19 cellular contexts compared by ENCODE assay signal in genomic region chr3:43013256-43013655, GRCh38. TPM values are rescaled to one million over a fixed set of nuclear protein-coding genes. Genes with fewer than 3 reads are reported as not detected.
"Had no signal": no experiment of that assay in that cellular context is flagged by ENCODE, and none has a peak within 500 bp of the region (broad histone marks: within the 10 kb centered on the region; RNA-seq: fewer than 3 reads in every experiment).

No MANE protein-coding gene starts in this region.

- H3K4me3 ChIP-seq: esophagus squamous epithelium, prostate gland, smooth muscle cell, stomach, upper lobe of left lung had no signal

- H3K4me2 ChIP-seq: smooth muscle cell had no signal

- H3K9me3 ChIP-seq: prostate gland had no signal

- FAIRE-seq: endothelial cell of umbilical vein had no signal

- H3K27ac Mint-ChIP-seq: activated naive CD8-positive, alpha-beta T cell; activated T-helper 1 cell treated with anti-CD3 and anti-CD28 coated beads, Interleukin-12 subunit alpha, Interleukin-12 subunit beta, Interleukin-2, Interleukin-4 antibody, amounts not matched to agents 30 ng/mL and 10 ng/mL and 1 ng/mL, durations not matched to agents 14 hours and 24 hours and 36 hours; immature natural killer cell; stimulated activated effector memory CD8-positive, alpha-beta T cell treated with anti-CD3 and anti-CD28 coated beads, Interleukin-12 subunit alpha, Interleukin-12 subunit beta, amount 100 ng/mL, for 72 hours had no signal

- H3K4me1 ChIP-seq: esophagus squamous epithelium, prostate gland had no signal

- H3K27me3 ChIP-seq: esophagus squamous epithelium, stomach, upper lobe of left lung had no signal

- H3K4me1 Mint-ChIP-seq: stimulated activated effector memory CD8-positive, alpha-beta T cell treated with anti-CD3 and anti-CD28 coated beads, Interleukin-12 subunit alpha, Interleukin-12 subunit beta, amount 100 ng/mL, for 72 hours had no signal

- H3K36me3 ChIP-seq: esophagus squamous epithelium, prostate gland, stomach, upper lobe of left lung, WERI-Rb-1 had no signal

- H3K27ac ChIP-seq: esophagus squamous epithelium, prostate gland, WERI-Rb-1 had no signal

- H3K4me3 Mint-ChIP-seq: activated naive CD8-positive, alpha-beta T cell; activated T-helper 1 cell treated with anti-CD3 and anti-CD28 coated beads, Interleukin-12 subunit alpha, Interleukin-12 subunit beta, Interleukin-2, Interleukin-4 antibody, amounts not matched to agents 30 ng/mL and 10 ng/mL and 1 ng/mL, durations not matched to agents 14 hours and 24 hours and 36 hours; immature natural killer cell; stimulated activated effector memory CD8-positive, alpha-beta T cell treated with anti-CD3 and anti-CD28 coated beads, Interleukin-12 subunit alpha, Interleukin-12 subunit beta, amount 100 ng/mL, for 72 hours had no signal

- DNase-seq: activated CD4-positive, alpha-beta T cell treated with anti-CD3 and anti-CD28 coated beads, Interleukin-2, amount 50 U/mL, for 4 hours; activated T-cell treated with anti-CD3 and anti-CD28 coated beads for 4 hours; dermis blood vessel endothelial cell; esophagus squamous epithelium; left ventricle myocardium superior; right cardiac atrium; stimulated activated CD4-positive, alpha-beta T cell treated with anti-CD3 and anti-CD28 coated beads, Interleukin-4, amount 100 ng/mL, for 24 hours; stomach; upper lobe of left lung; WERI-Rb-1 had no signal

- H3K27me3 Mint-ChIP-seq: activated naive CD8-positive, alpha-beta T cell had no signal

- H3K36me3 Mint-ChIP-seq: activated naive CD8-positive, alpha-beta T cell; immature natural killer cell; stimulated activated effector memory CD8-positive, alpha-beta T cell treated with anti-CD3 and anti-CD28 coated beads, Interleukin-12 subunit alpha, Interleukin-12 subunit beta, amount 100 ng/mL, for 72 hours had no signal

- H3K9me3 Mint-ChIP-seq: activated T-helper 1 cell treated with anti-CD3 and anti-CD28 coated beads, Interleukin-12 subunit alpha, Interleukin-12 subunit beta, Interleukin-2, Interleukin-4 antibody, amounts not matched to agents 30 ng/mL and 10 ng/mL and 1 ng/mL, durations not matched to agents 14 hours and 24 hours and 36 hours; stimulated activated effector memory CD8-positive, alpha-beta T cell treated with anti-CD3 and anti-CD28 coated beads, Interleukin-12 subunit alpha, Interleukin-12 subunit beta, amount 100 ng/mL, for 72 hours had no signal

- ATAC-seq: left ventricle myocardium superior, right cardiac atrium had no signal

RNA-seq across cellular contexts. Expression of gene GASK1A, which starts 34.1 kb away (rescaled TPM):
- total RNA-seq: activated T-helper 1 cell treated with anti-CD3 and anti-CD28 coated beads, Interleukin-12 subunit alpha, Interleukin-12 subunit beta, Interleukin-2, Interleukin-4 antibody, amounts not matched to agents 30 ng/mL and 10 ng/mL and 1 ng/mL, durations not matched to agents 14 hours and 24 hours and 36 hours; dermis blood vessel endothelial cell; endothelial cell of umbilical vein; myocyte had no signal
- polyA plus RNA-seq: immature natural killer cell, neural cell, smooth muscle cell had no signal
